8 cellular contexts compared by ENCODE assay signal in genomic region chr3:143674100-143674968, GRCh38.
A peak's percentile ranks its signal among the peaks of the same experiment; 100 is the strongest.
DNase-seq lines count a peak whose midpoint lies in the region; ATAC-seq and TF ChIP-seq lines count a peak whose summit lies in the region.

No MANE protein-coding gene starts in this region.

- peaks cover 11% of the 10 kb centered on the region for H3K4me1 Mint-ChIP-seq in activated naive CD4-positive, alpha-beta T cell treated with anti-CD3 and anti-CD28 coated beads, Interleukin-2, amount 10 ng/mL, durations not matched to agents 7 days and 5 days
- H3K4me1 Mint-ChIP-seq in glutamatergic neuron (ENCODE audit: low read depth, unreplicated experiment): peaks cover 14% of the 10 kb centered on the region

- peak; percentile 83 for TF ChIP-seq RAD21 in HCT116 (IDR thresholded peaks at IDR 0.05; ENCODE audit: low read depth)

- H3K79me2 ChIP-seq in HCT116 (ENCODE audit: insufficient read depth, low read length): no peaks in the 10 kb centered on the region

- H2AFZ ChIP-seq in HCT116 (ENCODE audit: low read depth, low read length, poor library complexity, severe bottlenecking): peak overlapping the region; percentile 75

- H3K4me3 Mint-ChIP-seq in activated naive CD4-positive, alpha-beta T cell treated with anti-CD3 and anti-CD28 coated beads, Interleukin-2, amount 10 ng/mL, durations not matched to agents 7 days and 5 days: no peak overlapping the region
- no peak overlapping the region for H3K4me3 Mint-ChIP-seq in glutamatergic neuron (ENCODE audit: unreplicated experiment)

- H3K9me2 ChIP-seq in HCT116 (ENCODE audit: insufficient read depth): no peaks in the 10 kb centered on the region

- DNase-seq in GM10248 (ENCODE audit: extremely low spot score) (peak; percentile 73), HCT116 (ENCODE audit: low read depth, low spot score) (peak; percentile 65), MG63 (peak; percentile 60), SK-MEL-5 (ENCODE audit: low read depth, low spot score) (peak; percentile 83), glutamatergic neuron (peak; percentile 76), posterior cingulate gyrus (peak; percentile 11 to 90 (median 66)), ureter (ENCODE audit: low spot score) (peak; percentile 85)
- DNase-seq in activated naive CD4-positive, alpha-beta T cell treated with anti-CD3 and anti-CD28 coated beads, Interleukin-2, amount 10 ng/mL, durations not matched to agents 7 days and 5 days: peak; percentile 79

- ATAC-seq in HCT116: peak; percentile 96

- H3K4me3 ChIP-seq in HCT116 (replicated peaks in 1 of 2; ENCODE audit: low read depth in 1 of 2, low read length in 2 of 2) (no peak overlapping the region; a peak in 1 of 4 replicates), MG63 (no peak overlapping the region)

- RAD21 ChIA-PET in HCT116 (lab: Charles Lee; ENCODE audit: low non-redundant PET in 1 of 2, low total read pairs in 2 of 2, uncharacterized antibody in 2 of 2, unreplicated experiment in 2 of 2): no interaction called here

- no peak overlapping the region for H3K9ac ChIP-seq in HCT116 (ENCODE audit: low read length)

- no peaks in the 10 kb centered on the region for H3K9me3 ChIP-seq in HCT116 (ENCODE audit: control insufficient read depth in 1 of 2, insufficient read depth in 1 of 2, low read depth in 1 of 2, low read length in 2 of 2)
- no peaks in the 10 kb centered on the region for H3K9me3 ChIP-seq in MG63

- peak overlapping the region; percentile 38 for H3K4me2 ChIP-seq in HCT116 (ENCODE audit: low read length)

- no peak overlapping the region for H3K27ac ChIP-seq in HCT116 (ENCODE audit: low read depth, low read length)

- BruUV-seq in HCT116 (replicated peaks; lab: Mats Ljungman, UMichigan): no TSS peak

- H3K4me1 ChIP-seq in HCT116 (ENCODE audit: control insufficient read depth in 1 of 2, insufficient read depth in 2 of 2, low read length in 2 of 2): peaks cover 0 to 2% of the 10 kb centered on the region in 2 experiments; a peak in 1 of 4 replicates

- TF ChIP-seq CTCF in GM10248 (IDR thresholded peaks at IDR 0.05; ENCODE audit: control extremely low read depth, extremely low read depth, low read depth, missing control alignments) (peak; percentile 89), HCT116 (IDR thresholded peaks at IDR 0.05 in 2 of 3, conservative IDR thresholded peaks at IDR 0.05 in 1 of 3; ENCODE audit: borderline replicate concordance in 1 of 3, insufficient read depth in 1 of 3, low read depth in 2 of 3, low read length in 2 of 3) (peak; percentile 64 to 96 (median 87)), glutamatergic neuron (IDR thresholded peaks at IDR 0.05; ENCODE audit: partially characterized antibody, unreplicated experiment) (peak; percentile 93)

- H4K20me1 ChIP-seq in HCT116 (ENCODE audit: insufficient read depth): no peaks in the 10 kb centered on the region

- intact Hi-C loops in HCT116 (cut with micrococcal nuclease): no loop called here
- intact Hi-C loops in posterior cingulate gyrus (cut with DNase I): loop anchor here (10.0 kb wide), 2 partner anchors 550 to 640 kb away; no protein-coding TSS in a partner anchor

- POLR2A ChIA-PET in GM10248 (lab: Yijun Ruan, JAX): no interaction called here
- POLR2A ChIA-PET in HCT116 (lab: Charles Lee): no interaction called here

- H3K27ac Mint-ChIP-seq in activated naive CD4-positive, alpha-beta T cell treated with anti-CD3 and anti-CD28 coated beads, Interleukin-2, amount 10 ng/mL, durations not matched to agents 7 days and 5 days: no peak overlapping the region
- no peak overlapping the region for H3K27ac Mint-ChIP-seq in glutamatergic neuron (ENCODE audit: unreplicated experiment)

- in situ Hi-C loops in SK-MEL-5 (cut with HindIII; ENCODE audit: low pct_unique_long_range_greater_than_20kb, low sequenced_read_pairs): no loop called here

- H3K27me3 ChIP-seq in HCT116 (ENCODE audit: insufficient read depth, low read length) (peaks cover 4% of the 10 kb centered on the region; the same call in 1 of the 2 replicates), MG63 (no peaks in the 10 kb centered on the region)

- H3K27me3 Mint-ChIP-seq in activated naive CD4-positive, alpha-beta T cell treated with anti-CD3 and anti-CD28 coated beads, Interleukin-2, amount 10 ng/mL, durations not matched to agents 7 days and 5 days: no peaks in the 10 kb centered on the region
- no peaks in the 10 kb centered on the region for H3K27me3 Mint-ChIP-seq in glutamatergic neuron (ENCODE audit: unreplicated experiment)

- no peak for TF ChIP-seq POLR2A in HCT116 (IDR thresholded peaks at IDR 0.05; ENCODE audit: borderline replicate concordance, extremely low read depth, insufficient read depth, insufficient read length)

- no peaks in the 10 kb centered on the region for H3K36me3 ChIP-seq in HCT116 (ENCODE audit: control insufficient read depth in 1 of 2, insufficient read depth in 2 of 2, low read length in 2 of 2)
- H3K36me3 ChIP-seq in MG63: no peaks in the 10 kb centered on the region

- CTCF ChIA-PET in GM10248 (lab: Yijun Ruan, JAX): interaction anchor here (0.6 to 3.8 kb wide), 69 partner anchors 8 to 846 kb away, joined by 3 to 37 read pairs (median 4); no protein-coding TSS in a partner anchor
- CTCF ChIA-PET in HCT116 (lab: Charles Lee): interaction anchor here (0.6 to 2.8 kb wide), 18 partner anchors 8 to 634 kb away, joined by 3 to 19 read pairs (median 4); no protein-coding TSS in a partner anchor
- CTCF ChIA-PET in activated naive CD4-positive, alpha-beta T cell treated with anti-CD3 and anti-CD28 coated beads, Interleukin-2, amount 10 ng/mL, durations not matched to agents 7 days and 5 days (lab: Charles Lee): interaction anchor here (0.6 to 2.7 kb wide), 15 partner anchors 13 to 680 kb away, joined by 3 to 19 read pairs (median 4); no protein-coding TSS in a partner anchor

- H3K9me3 Mint-ChIP-seq in activated naive CD4-positive, alpha-beta T cell treated with anti-CD3 and anti-CD28 coated beads, Interleukin-2, amount 10 ng/mL, durations not matched to agents 7 days and 5 days: no peaks in the 10 kb centered on the region
- peaks cover 5% of the 10 kb centered on the region for H3K9me3 Mint-ChIP-seq in glutamatergic neuron (ENCODE audit: unreplicated experiment)

- no peaks in the 10 kb centered on the region for H3K36me3 Mint-ChIP-seq in activated naive CD4-positive, alpha-beta T cell treated with anti-CD3 and anti-CD28 coated beads, Interleukin-2, amount 10 ng/mL, durations not matched to agents 7 days and 5 days
- no peaks in the 10 kb centered on the region for H3K36me3 Mint-ChIP-seq in glutamatergic neuron (ENCODE audit: unreplicated experiment)

TF ChIP-seq in HCT116, 20 proteins besides CTCF, POLR2A, EP300 and RAD21 (continues in another document):
- no peak for TF ChIP-seq CEBPB (IDR thresholded peaks at IDR 0.05; ENCODE audit: low read depth)
- TF ChIP-seq TCF7L2 (IDR thresholded peaks at IDR 0.05; ENCODE audit: borderline replicate concordance, extremely low read depth, insufficient read depth, insufficient read length): no peak
- TF ChIP-seq REST (IDR thresholded peaks at IDR 0.05; ENCODE audit: low read depth): no peak
- TF ChIP-seq ZBTB33 (IDR thresholded peaks at IDR 0.05; ENCODE audit: extremely low read depth, insufficient replicate concordance, low read length): no peak
- TF ChIP-seq ATF3 (IDR thresholded peaks at IDR 0.05): no peak
- no peak for TF ChIP-seq CBX3 (IDR thresholded peaks at IDR 0.05; ENCODE audit: low read depth)
- TF ChIP-seq SRF (IDR thresholded peaks at IDR 0.05; ENCODE audit: low read depth): no peak
- TF ChIP-seq EGR1 (IDR thresholded peaks at IDR 0.05; ENCODE audit: low read depth): no peak
- no peak for TF ChIP-seq JUND (IDR thresholded peaks at IDR 0.05)
- no peak for TF ChIP-seq ZFX (IDR thresholded peaks at IDR 0.05)
- TF ChIP-seq ZNF274 (IDR thresholded peaks at IDR 0.05; ENCODE audit: low read depth, low read length): no peak
